ENCODE assay signal across 26 cellular contexts in genomic region chr20:48845000-48845399, GRCh38. TPM values are rescaled to one million over a fixed set of nuclear protein-coding genes. Genes with fewer than 3 reads are reported as not detected.
A peak's percentile ranks its signal among the peaks of the same experiment; 100 is the strongest.
DNase-seq lines count a peak whose midpoint lies in the region; ATAC-seq and TF ChIP-seq lines count a peak whose summit lies in the region.
"Had no signal": no experiment of that assay in that cellular context is flagged by ENCODE, and none has a peak within 500 bp of the region (broad histone marks: within the 10 kb centered on the region; RNA-seq: fewer than 3 reads in every experiment).

No MANE protein-coding gene starts in this region.

- H3K4me1 ChIP-seq in GM23248 (ENCODE audit: insufficient read depth): peaks cover 14% of the 10 kb centered on the region
- peaks cover 41% of the 10 kb centered on the region for H3K4me1 ChIP-seq in PC-3 (ENCODE audit: insufficient read depth, low read length)
- H3K4me1 ChIP-seq: Caco-2, colonic mucosa had no signal

- H4K20me1 ChIP-seq in GM23248 (ENCODE audit: insufficient read depth) (no peaks in the 10 kb centered on the region), PC-3 (ENCODE audit: low read length) (no peaks in the 10 kb centered on the region)

- H3K27me3 ChIP-seq in GM23248 (replicated peaks; ENCODE audit: insufficient read depth) (peaks cover 9% of the 10 kb centered on the region), PC-3 (ENCODE audit: low read length) (no peaks in the 10 kb centered on the region)
- H3K27me3 ChIP-seq: colonic mucosa, thyroid gland had no signal

- H3K4me3 ChIP-seq in GM23248: no peak overlapping the region
- no peak overlapping the region for H3K4me3 ChIP-seq in PC-3 (ENCODE audit: low read length)
- H3K4me3 ChIP-seq in epithelial cell of esophagus (ENCODE audit: low read length): no peak overlapping the region
- H3K4me3 ChIP-seq: colonic mucosa, smooth muscle cell, thyroid gland had no signal

- H2AFZ ChIP-seq in GM23248 (no peak overlapping the region), PC-3 (ENCODE audit: low read length) (no peak overlapping the region)

- 41 to 45% methylated on average over 4 of the region's 4 CpGs for WGBS in GM23248 (ENCODE audit: low coverage in 1 of 2, low lambda C conversion rate in 2 of 2, missing lambda C conversion rate in 2 of 2), 2 experiments

- intact Hi-C loops in CD14-positive monocyte (cut with micrococcal nuclease) (loop anchor here in 1 of 2 donors (2.0 kb wide), 1 partner anchor 16 kb away; no protein-coding TSS in a partner anchor), PC-3 (cut with micrococcal nuclease) (no loop called here), Calu3 (cut with micrococcal nuclease; ENCODE audit: unreplicated experiment) (no loop called here)

- no peak overlapping the region for H3K4me3 Mint-ChIP-seq in CD14-positive monocyte
- H3K4me3 Mint-ChIP-seq in Calu3 (ENCODE audit: low read depth, unreplicated experiment): no peak overlapping the region
- H3K4me3 Mint-ChIP-seq: activated CD4-positive, alpha-beta T cell treated with anti-CD3 and anti-CD28 coated beads, Interleukin-2, amount 10 ng/mL, durations not matched to agents 7 days and 5 days; endodermal cell had no signal

- H3K27ac Mint-ChIP-seq in CD14-positive monocyte: peak overlapping the region in 5 of 7 donors; percentile 12 to 86 (median 52)
- no peak overlapping the region for H3K27ac Mint-ChIP-seq in Calu3 (ENCODE audit: unreplicated experiment)
- H3K27ac Mint-ChIP-seq: activated CD4-positive, alpha-beta T cell treated with anti-CD3 and anti-CD28 coated beads, Interleukin-2, amount 10 ng/mL, durations not matched to agents 7 days and 5 days; endodermal cell had no signal

- TF ChIP-seq CTCF in CD14-positive monocyte (IDR thresholded peaks at IDR 0.05) (no peak), PC-3 (conservative IDR thresholded peaks at IDR 0.05; ENCODE audit: low read depth, low read length) (no peak), epithelial cell of esophagus (IDR thresholded peaks at IDR 0.05; ENCODE audit: insufficient read depth, low read depth, low read length, missing control alignments) (no peak), Calu3 (IDR thresholded peaks at IDR 0.05; ENCODE audit: unreplicated experiment) (no peak)

- in situ Hi-C loops in GM23248 (cut with MboI): no loop called here

- H3K4me1 Mint-ChIP-seq in CD14-positive monocyte: peaks cover 54% of the 10 kb centered on the region
- peaks cover 10% of the 10 kb centered on the region for H3K4me1 Mint-ChIP-seq in Calu3 (ENCODE audit: low read depth, unreplicated experiment)
- H3K4me1 Mint-ChIP-seq: activated CD4-positive, alpha-beta T cell treated with anti-CD3 and anti-CD28 coated beads, Interleukin-2, amount 10 ng/mL, durations not matched to agents 7 days and 5 days had no signal

- no peak overlapping the region for H3K9ac ChIP-seq in GM23248
- no peak overlapping the region for H3K9ac ChIP-seq in PC-3 (ENCODE audit: low read length)

- ATAC-seq in PC-3: no peak
- no peak for ATAC-seq in HG02759 (IDR thresholded peaks at IDR 0.05; ENCODE audit: unreplicated experiment)
- ATAC-seq: left cardiac atrium had no signal

- POLR2A ChIA-PET in PC-3 (lab: Charles Lee; ENCODE audit: unreplicated experiment): interaction anchor here (0.7 kb wide), 1 partner anchor 1282 kb away, joined by 3 read pairs; no protein-coding TSS in a partner anchor

- DNase-seq in CD14-positive monocyte (ENCODE audit: low spot score): no peak
- peak; percentile 32 for DNase-seq in GM23248
- DNase-seq in PC-3: peak; percentile 35
- DNase-seq in epithelial cell of esophagus (ENCODE audit: low read depth): peak; percentile 34
- no peak for DNase-seq in Calu3
- DNase-seq in NCI-H510A (lab: John Stamatoyannopoulos, UW): no peak
- DNase-seq in NCI-H226: no peak
- DNase-seq: activated CD4-positive, alpha-beta T cell treated with anti-CD3 and anti-CD28 coated beads, Interleukin-2, amount 10 ng/mL, durations not matched to agents 7 days and 5 days; activated CD8-positive, alpha-beta memory T cell treated with anti-CD3 and anti-CD28 coated beads, Interleukin-2, amount 50 U/mL, for 4 hours; activated effector memory CD4-positive, alpha-beta T cell treated with Interleukin-2 at 50 U/mL for 16 hours; AML-193; Caco-2; colonic mucosa; endodermal cell; GOT3; head of caudate nucleus; left cardiac atrium; mesenchymal stem cell; NCI-H1436 treated with DMSO at 0.1 percent for 48 hours; NCI-H2171; NCI-H526 treated with DMSO at 0.1 percent for 48 hours; SHP77 treated with DMSO at 0.1 percent for 48 hours; stimulated activated naive CD4-positive, alpha-beta T cell; thyroid gland had no signal

- peaks cover 0 to 5% (median 3%) of the 10 kb centered on the region in 7 donors for H3K9me3 Mint-ChIP-seq in CD14-positive monocyte
- no peaks in the 10 kb centered on the region for H3K9me3 Mint-ChIP-seq in Calu3 (ENCODE audit: low read depth, unreplicated experiment)
- H3K9me3 Mint-ChIP-seq: endodermal cell had no signal

- H3K79me2 ChIP-seq in GM23248 (ENCODE audit: insufficient read depth) (no peaks in the 10 kb centered on the region), PC-3 (ENCODE audit: low read length) (no peaks in the 10 kb centered on the region)

- no peaks in the 10 kb centered on the region for H3K36me3 Mint-ChIP-seq in CD14-positive monocyte
- no peaks in the 10 kb centered on the region for H3K36me3 Mint-ChIP-seq in Calu3 (ENCODE audit: insufficient read depth, unreplicated experiment)

- H3K27me3 Mint-ChIP-seq in CD14-positive monocyte (ENCODE audit: low read depth in 3 of 3): peaks cover 0 to 4% (median 0%) of the 10 kb centered on the region in 3 donors
- H3K27me3 Mint-ChIP-seq in Calu3 (ENCODE audit: unreplicated experiment): peaks cover 58% of the 10 kb centered on the region

- H3F3A ChIP-seq in GM23248 (ENCODE audit: insufficient read depth): no peaks in the 10 kb centered on the region
- no peaks in the 10 kb centered on the region for H3F3A ChIP-seq in PC-3 (ENCODE audit: low read length, unreplicated experiment)

- no peak overlapping the region for H3K4me2 ChIP-seq in GM23248 (ENCODE audit: unreplicated experiment)
- no peak overlapping the region for H3K4me2 ChIP-seq in PC-3 (ENCODE audit: low read length)
- H3K4me2 ChIP-seq: smooth muscle cell had no signal

- no peaks in the 10 kb centered on the region for H3K9me2 ChIP-seq in GM23248 (ENCODE audit: insufficient read depth)
- no peaks in the 10 kb centered on the region for H3K9me2 ChIP-seq in PC-3 (replicated peaks; ENCODE audit: low read length)

- BruUV-seq in PC-3 (replicated peaks; lab: Mats Ljungman, UMichigan) (no TSS peak), Calu3 (replicated peaks; lab: Mats Ljungman, UMichigan) (no TSS peak)

- H3K9me3 ChIP-seq in GM23248 (ENCODE audit: low read depth): no peaks in the 10 kb centered on the region
- H3K9me3 ChIP-seq in PC-3 (ENCODE audit: low read length): no peaks in the 10 kb centered on the region
- H3K9me3 ChIP-seq: Caco-2, colonic mucosa, thyroid gland had no signal

- H3K36me3 ChIP-seq in GM23248 (ENCODE audit: low read depth) (no peaks in the 10 kb centered on the region), PC-3 (ENCODE audit: low read depth, low read length) (no peaks in the 10 kb centered on the region)
- H3K36me3 ChIP-seq: colonic mucosa, thyroid gland had no signal

- H3K27ac ChIP-seq in GM23248 (no peak overlapping the region), PC-3 (ENCODE audit: low read length) (no peak overlapping the region)
- H3K27ac ChIP-seq: colonic mucosa, thyroid gland had no signal

- CTCF ChIA-PET in PC-3 (lab: Charles Lee): no interaction called here
- CTCF ChIA-PET in Calu3 (lab: Charles Lee): interaction anchor here (0.6 kb wide), 1 partner anchor 54 kb away, joined by 7 read pairs; no protein-coding TSS in a partner anchor

RNA-seq across cellular contexts. Expression of gene PREX1, which starts 17.2 kb away (rescaled TPM):
- polyA plus RNA-seq in CD14-positive monocyte (10 to 100 TPM; 24.3 to 27.5 TPM), GM23248 (2016; fragmentation: Nextera tagmentation; extraction: Ambion mirVana) (0.13 and 0.18 TPM in 2 replicates)
- 0.63 and 0.65 TPM in 2 replicates for total RNA-seq in GM23248 (2014; rRNA removed; shearing (Covaris generic))
- total RNA-seq in PC-3 (2014; rRNA removed) (18.9 and 22.1 TPM in 2 replicates), Calu3 (2022) (0.31 and 1.3 TPM in 2 replicates)

Comparison
In these comparisons a context has a peak if more than half of its experiments do, and no peak if none do; other contexts are left out.
1. DNase-seq: peak in GM23248 (single experiment), PC-3 (single experiment) and epithelial cell of esophagus (single experiment); none in CD14-positive monocyte (single experiment), Calu3 (single experiment), NCI-H510A (single experiment) and NCI-H226 (single experiment).